1 cellular context compared by ENCODE assay signal in genomic region chr19:4443188-4443587, GRCh38.
TF ChIP-seq lines count a peak whose summit lies in the region.

No MANE protein-coding gene starts in this region.

TF ChIP-seq in HepG2, 621 proteins besides CTCF, POLR2A, EP300 and RAD21:
- TF ChIP-seq CEBPG (CRISPR knock-in tag; IDR thresholded peaks at IDR 0.05) (no peak), ZNF367 (CRISPR knock-in tag; IDR thresholded peaks at IDR 0.05; ENCODE audit: borderline replicate concordance) (no peak), ZNF512 (CRISPR knock-in tag; IDR thresholded peaks at IDR 0.05) (no peak), NAIF1 (CRISPR knock-in tag; IDR thresholded peaks at IDR 0.05; ENCODE audit: borderline replicate concordance) (no peak), THAP7 (CRISPR knock-in tag; IDR thresholded peaks at IDR 0.05) (no peak), ZSCAN31 (CRISPR knock-in tag; IDR thresholded peaks at IDR 0.05; ENCODE audit: low read depth) (no peak), EZH2 (conservative IDR thresholded peaks at IDR 0.05; ENCODE audit: low read depth, low read length) (no peak), ZBTB4 (CRISPR knock-in tag; IDR thresholded peaks at IDR 0.05; ENCODE audit: borderline replicate concordance) (no peak), ZNF10 (CRISPR knock-in tag; IDR thresholded peaks at IDR 0.05; ENCODE audit: borderline replicate concordance, low read depth) (no peak)
TF ChIP-seq in HepG2: peak in this region for 0.
